ENCODE assay signal across 2 cellular contexts in genomic region chr2:62564380-62565137, GRCh38.
TF ChIP-seq lines count a peak whose summit lies in the region.

No MANE protein-coding gene starts in this region.

TF ChIP-seq in H1, 55 proteins besides CTCF, POLR2A, EP300 and RAD21:
- TF ChIP-seq GTF2F1 (IDR thresholded peaks at IDR 0.05; ENCODE audit: borderline replicate concordance, low read depth, low read length) (no peak), CTBP2 (IDR thresholded peaks at IDR 0.05; ENCODE audit: borderline replicate concordance, insufficient read depth, insufficient read length, low read length) (no peak), SP2 (IDR thresholded peaks at IDR 0.05; ENCODE audit: low read length) (no peak), RFX5 (IDR thresholded peaks at IDR 0.05; ENCODE audit: borderline replicate concordance, low read depth, low read length) (no peak), YY1 (IDR thresholded peaks at IDR 0.05; ENCODE audit: low read depth, low read length) (no peak), RXRA (IDR thresholded peaks at IDR 0.05; ENCODE audit: insufficient read depth, low read depth, low read length) (no peak), RNF2 (IDR thresholded peaks at IDR 0.05; ENCODE audit: borderline replicate concordance, low read depth, low read length, missing control alignments, poor library complexity, severe bottlenecking) (no peak), ASH2L (IDR thresholded peaks at IDR 0.05; ENCODE audit: low read length) (no peak), EGR1 (IDR thresholded peaks at IDR 0.05; ENCODE audit: borderline replicate concordance, low read depth, low read length) (no peak), ATF2 (IDR thresholded peaks at IDR 0.05; ENCODE audit: low read length) (no peak), HDAC2 (IDR thresholded peaks at IDR 0.05; ENCODE audit: borderline replicate concordance in 1 of 2, low read depth in 2 of 2, low read length in 2 of 2) (no peak), BCL11A (IDR thresholded peaks at IDR 0.05; ENCODE audit: low read depth in 2 of 2, low read length in 2 of 2) (no peak)
- TF ChIP-seq, protein P1, sequence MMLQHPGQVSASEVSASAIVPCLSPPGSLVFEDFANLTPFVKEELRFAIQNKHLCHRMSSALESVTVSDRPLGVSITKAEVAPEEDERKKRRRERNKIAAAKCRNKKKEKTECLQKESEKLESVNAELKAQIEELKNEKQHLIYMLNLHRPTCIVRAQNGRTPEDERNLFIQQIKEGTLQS (IDR thresholded peaks at IDR 0.05; ENCODE audit: insufficient read depth, low read depth, low read length), result no peak
- TF ChIP-seq, protein P2, sequence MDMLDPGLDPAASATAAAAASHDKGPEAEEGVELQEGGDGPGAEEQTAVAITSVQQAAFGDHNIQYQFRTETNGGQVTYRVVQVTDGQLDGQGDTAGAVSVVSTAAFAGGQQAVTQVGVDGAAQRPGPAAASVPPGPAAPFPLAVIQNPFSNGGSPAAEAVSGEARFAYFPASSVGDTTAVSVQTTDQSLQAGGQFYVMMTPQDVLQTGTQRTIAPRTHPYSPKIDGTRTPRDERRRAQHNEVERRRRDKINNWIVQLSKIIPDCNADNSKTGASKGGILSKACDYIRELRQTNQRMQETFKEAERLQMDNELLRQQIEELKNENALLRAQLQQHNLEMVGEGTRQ (IDR thresholded peaks at IDR 0.05; ENCODE audit: low read length), result no peak

TF ChIP-seq in HepG2, 621 proteins besides CTCF, POLR2A, EP300 and RAD21:
- TF ChIP-seq HNRNPLL (IDR thresholded peaks at IDR 0.05; ENCODE audit: low read depth, low read length, poor library complexity, severe bottlenecking) (no peak), ZNF430 (CRISPR knock-in tag; IDR thresholded peaks at IDR 0.05) (peak; percentile 48; the same call in 1 of the 2 replicates), ZNF124 (CRISPR knock-in tag; IDR thresholded peaks at IDR 0.05) (no peak), KLF11 (CRISPR knock-in tag; IDR thresholded peaks at IDR 0.05) (no peak), ZSCAN22 (CRISPR knock-in tag; IDR thresholded peaks at IDR 0.05) (no peak), ZNF441 (CRISPR knock-in tag; IDR thresholded peaks at IDR 0.05; ENCODE audit: borderline replicate concordance) (peak; percentile 94), ARHGAP35 (CRISPR knock-in tag; IDR thresholded peaks at IDR 0.05; ENCODE audit: borderline replicate concordance) (0 out of 2 replicates have a peak, but pooled peaks have one; percentile 29), ZNF563 (CRISPR knock-in tag; IDR thresholded peaks at IDR 0.05) (0 out of 2 replicates have a peak, but pooled peaks have one; percentile 24), NFKBIZ (CRISPR knock-in tag; IDR thresholded peaks at IDR 0.05) (0 out of 2 replicates have a peak, but pooled peaks have one; percentile 20), KDM3A (CRISPR knock-in tag; IDR thresholded peaks at IDR 0.05; ENCODE audit: low read depth) (no peak), SALL2 (CRISPR knock-in tag; IDR thresholded peaks at IDR 0.05) (0 out of 2 replicates have a peak, but pooled peaks have one; percentile 2), ZNF292 (CRISPR knock-in tag; IDR thresholded peaks at IDR 0.05; ENCODE audit: borderline replicate concordance, low read depth) (no peak), FOSL2 (CRISPR knock-in tag; IDR thresholded peaks at IDR 0.05) (no peak), KDM2A (CRISPR knock-in tag; IDR thresholded peaks at IDR 0.05; ENCODE audit: borderline replicate concordance, low read depth) (0 out of 2 replicates have a peak, but pooled peaks have one; percentile 35), ZNF605 (CRISPR knock-in tag; IDR thresholded peaks at IDR 0.05) (peak; percentile 78), ZNF383 (CRISPR knock-in tag; IDR thresholded peaks at IDR 0.05; ENCODE audit: borderline replicate concordance) (0 out of 2 replicates have a peak, but pooled peaks have one; percentile 65), ZNF567 (CRISPR knock-in tag; IDR thresholded peaks at IDR 0.05; ENCODE audit: borderline replicate concordance) (0 out of 2 replicates have a peak, but pooled peaks have one; percentile 35), CENPX (CRISPR knock-in tag; IDR thresholded peaks at IDR 0.05) (no peak), GTF3A (CRISPR knock-in tag; conservative IDR thresholded peaks at IDR 0.05) (0 out of 2 replicates have a peak, but pooled peaks have one; percentile 2), SP5 (CRISPR knock-in tag; IDR thresholded peaks at IDR 0.05; ENCODE audit: borderline replicate concordance, low read depth) (no peak), ZNF709 (CRISPR knock-in tag; IDR thresholded peaks at IDR 0.05) (0 out of 2 replicates have a peak, but pooled peaks have one; percentile 40), ZBTB38 (CRISPR knock-in tag; IDR thresholded peaks at IDR 0.05) (peak; percentile 65; the same call in 1 of the 2 replicates)
- TF ChIP-seq, protein P3, sequence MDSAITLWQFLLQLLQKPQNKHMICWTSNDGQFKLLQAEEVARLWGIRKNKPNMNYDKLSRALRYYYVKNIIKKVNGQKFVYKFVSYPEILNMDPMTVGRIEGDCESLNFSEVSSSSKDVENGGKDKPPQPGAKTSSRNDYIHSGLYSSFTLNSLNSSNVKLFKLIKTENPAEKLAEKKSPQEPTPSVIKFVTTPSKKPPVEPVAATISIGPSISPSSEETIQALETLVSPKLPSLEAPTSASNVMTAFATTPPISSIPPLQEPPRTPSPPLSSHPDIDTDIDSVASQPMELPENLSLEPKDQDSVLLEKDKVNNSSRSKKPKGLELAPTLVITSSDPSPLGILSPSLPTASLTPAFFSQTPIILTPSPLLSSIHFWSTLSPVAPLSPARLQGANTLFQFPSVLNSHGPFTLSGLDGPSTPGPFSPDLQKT (CRISPR knock-in tag; IDR thresholded peaks at IDR 0.05; ENCODE audit: borderline replicate concordance), result no peak
- TF ChIP-seq, protein P4, sequence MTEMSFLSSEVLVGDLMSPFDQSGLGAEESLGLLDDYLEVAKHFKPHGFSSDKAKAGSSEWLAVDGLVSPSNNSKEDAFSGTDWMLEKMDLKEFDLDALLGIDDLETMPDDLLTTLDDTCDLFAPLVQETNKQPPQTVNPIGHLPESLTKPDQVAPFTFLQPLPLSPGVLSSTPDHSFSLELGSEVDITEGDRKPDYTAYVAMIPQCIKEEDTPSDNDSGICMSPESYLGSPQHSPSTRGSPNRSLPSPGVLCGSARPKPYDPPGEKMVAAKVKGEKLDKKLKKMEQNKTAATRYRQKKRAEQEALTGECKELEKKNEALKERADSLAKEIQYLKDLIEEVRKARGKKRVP (CRISPR knock-in tag; IDR thresholded peaks at IDR 0.05), result 0 out of 4 replicates have a peak, but pooled peaks of 1 of the 2 experiments have one; percentile 11
- TF ChIP-seq, protein P5, sequence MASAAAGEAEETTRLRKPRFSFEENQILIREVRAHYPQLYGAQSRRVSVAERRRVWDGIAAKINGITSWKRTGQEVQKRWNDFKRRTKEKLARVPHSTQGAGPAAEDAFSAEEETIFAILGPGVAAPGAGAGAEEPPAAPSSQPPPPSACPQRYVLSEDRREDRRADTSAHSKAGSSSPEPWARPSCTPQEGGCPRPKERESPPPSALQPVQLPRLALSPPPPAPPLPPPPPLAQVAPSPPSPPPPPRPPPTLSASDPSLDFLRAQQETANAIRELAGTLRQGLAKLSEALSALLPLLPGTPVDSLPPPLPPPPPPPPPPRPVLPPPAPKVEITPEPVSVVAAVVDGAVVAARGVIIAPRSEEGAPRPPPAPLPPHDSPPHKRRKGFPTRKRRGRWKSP (CRISPR knock-in tag; IDR thresholded peaks at IDR 0.05), result 0 out of 2 replicates have a peak, but pooled peaks have one; percentile 50
